18 cellular contexts compared by ENCODE assay signal in genomic region chr1:112788561-112788960, GRCh38.
"Had no signal": no experiment of that assay in that cellular context is flagged by ENCODE, and none has a peak within 500 bp of the region (broad histone marks: within the 10 kb centered on the region; RNA-seq: fewer than 3 reads in every experiment).

No MANE protein-coding gene starts in this region.

- H2AFZ ChIP-seq: neural progenitor cell had no signal

- DNase-seq: activated B cell treated with CpG ODN at 0.5 μM for 24 hours; activated CD4-positive, alpha-beta T cell treated with anti-CD3 and anti-CD28 coated beads for 48 hours; activated CD8-positive, alpha-beta memory T cell treated with anti-CD3 and anti-CD28 coated beads, Interleukin-2, amount 50 U/mL, for 4 hours; activated CD8-positive, alpha-beta T cell treated with anti-CD3 and anti-CD28 coated beads for 36 hours; activated naive CD8-positive, alpha-beta T cell treated with anti-CD3 and anti-CD28 coated beads, Interleukin-2, amount 10 ng/mL, durations not matched to agents 7 days and 5 days; activated T-cell treated with anti-CD3 and anti-CD28 coated beads, Interleukin-2, amount 50 U/mL, for 48 hours; cerebellar nuclear complex; effector memory CD8-positive, alpha-beta T cell; immature natural killer cell; midbrain; pancreas; stimulated activated CD4-positive, alpha-beta T cell treated with anti-CD3 and anti-CD28 coated beads, Interleukin-4, amount 100 ng/mL, for 1 hour; stimulated activated naive CD4-positive, alpha-beta T cell treated with Interleukin-2 at 50 U/mL for 16 hours; substantia nigra; uterus had no signal

- H3K9ac ChIP-seq: neural progenitor cell had no signal

- H3K4me3 ChIP-seq: neural progenitor cell, pancreas, tibial nerve, uterus had no signal

- H3K27me3 ChIP-seq: foreskin keratinocyte, neural progenitor cell, pancreas, tibial nerve, uterus had no signal

- H3K36me3 ChIP-seq: neural progenitor cell, pancreas, tibial nerve, uterus had no signal

- H3K9me3 ChIP-seq: pancreas, tibial nerve, uterus had no signal

- ATAC-seq: activated CD8-positive, alpha-beta T cell treated with anti-CD3 and anti-CD28 coated beads for 36 hours; effector memory CD8-positive, alpha-beta T cell; foreskin keratinocyte; pancreas had no signal

- H3K4me2 ChIP-seq: neural progenitor cell had no signal

- H3K27ac ChIP-seq: foreskin keratinocyte, neural progenitor cell, pancreas, tibial nerve, uterus had no signal

- H3K4me1 ChIP-seq: neural progenitor cell, pancreas, tibial nerve, uterus had no signal
